In the genomic region with DNA sequence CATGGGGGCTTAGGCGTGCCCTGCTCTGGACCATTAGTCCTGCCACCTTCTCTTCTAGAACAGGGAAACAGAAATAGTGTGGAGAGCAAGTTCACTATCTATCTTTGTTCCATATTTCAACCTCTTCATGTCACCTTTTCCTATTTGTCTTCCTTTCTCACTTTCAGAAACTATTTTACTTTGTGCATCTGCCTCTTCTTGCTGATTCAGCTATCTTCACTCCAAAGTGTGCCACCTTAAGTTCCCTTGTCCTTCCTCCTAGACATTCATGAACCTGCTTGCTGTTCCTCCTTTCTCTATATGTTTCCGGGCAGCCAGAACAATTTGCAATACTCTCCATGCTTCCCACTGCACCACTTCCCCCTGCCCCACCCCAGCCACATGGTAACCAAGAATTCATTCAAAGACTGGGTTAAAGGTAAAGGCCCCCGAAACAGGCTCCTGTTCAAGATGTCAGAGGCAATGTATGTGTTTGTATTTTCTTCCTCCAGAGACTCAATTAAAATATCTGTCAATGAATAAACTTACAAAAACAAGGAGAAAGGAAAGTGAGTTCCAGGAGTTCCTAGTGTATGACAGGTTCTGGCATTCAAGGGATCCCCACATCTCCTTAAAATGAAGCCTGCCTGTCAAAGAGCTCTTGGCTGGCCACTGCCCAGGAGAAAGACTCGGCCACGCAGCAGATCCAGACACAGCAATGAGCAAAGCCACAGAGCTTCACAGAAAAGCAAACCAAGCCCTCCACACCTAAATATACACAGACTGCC, we compare ENCODE assay signal across 16 cellular contexts.
A peak's percentile ranks its signal among the peaks of the same experiment; 100 is the strongest.
DNase-seq lines count a peak whose midpoint lies in the region; ATAC-seq, FAIRE-seq and TF ChIP-seq lines count a peak whose summit lies in the region.
"Had no signal": no experiment of that assay in that cellular context is flagged by ENCODE, and none has a peak within 500 bp of the region (broad histone marks: within the 10 kb centered on the region; RNA-seq: fewer than 3 reads in every experiment).

No MANE protein-coding gene starts in this region.

- no peaks in the 10 kb centered on the region for H3K9me2 ChIP-seq in MM.1S (replicated peaks; ENCODE audit: insufficient read depth, low read length)

- no peak overlapping the region for H3K4me3 Mint-ChIP-seq in activated T-helper 2 cell treated with anti-CD3 and anti-CD28 coated beads, Interferon-gamma antibody, Interleukin-2, Interleukin-4, amounts not matched to agents 10 μg/mL and 5 μg/mL and 100 μg/mL, durations not matched to agents 14 hours and 24 hours and 36 hours (ENCODE audit: low read depth)
- H3K4me3 Mint-ChIP-seq: B cell; CD4-positive, alpha-beta T cell had no signal

- H3K36me3 ChIP-seq in MM.1S (replicated peaks; ENCODE audit: insufficient read depth, low read length): no peaks in the 10 kb centered on the region
- H3K36me3 ChIP-seq: HAP-1 had no signal

- no peak for TF ChIP-seq EP300 in A549 (IDR thresholded peaks at IDR 0.05)

- no peaks in the 10 kb centered on the region for H4K20me1 ChIP-seq in MM.1S (ENCODE audit: insufficient read depth, low read length)

- no peaks in the 10 kb centered on the region for H3K36me3 Mint-ChIP-seq in activated T-helper 2 cell treated with anti-CD3 and anti-CD28 coated beads, Interferon-gamma antibody, Interleukin-2, Interleukin-4, amounts not matched to agents 10 μg/mL and 5 μg/mL and 100 μg/mL, durations not matched to agents 14 hours and 24 hours and 36 hours (ENCODE audit: low read depth)

- H3K4me3 ChIP-seq in A549 (no peak overlapping the region), MM.1S (ENCODE audit: low read length) (no peak overlapping the region)
- H3K4me3 ChIP-seq: GM12878, HAP-1 had no signal

- CTCF ChIA-PET in A549 (lab: Yijun Ruan, JAX) (no interaction called here), GM10248 (lab: Yijun Ruan, JAX) (interaction anchor here (1.2 kb wide), 1 partner anchor 22 kb away, joined by 3 read pairs; no protein-coding TSS in a partner anchor)

- no peak overlapping the region for H3K27ac Mint-ChIP-seq in activated T-helper 2 cell treated with anti-CD3 and anti-CD28 coated beads, Interferon-gamma antibody, Interleukin-2, Interleukin-4, amounts not matched to agents 10 μg/mL and 5 μg/mL and 100 μg/mL, durations not matched to agents 14 hours and 24 hours and 36 hours
- H3K27ac Mint-ChIP-seq: B cell; CD4-positive, alpha-beta T cell had no signal

- H3K27ac ChIP-seq in A549 (no peak overlapping the region), MM.1S (ENCODE audit: low read length) (no peak overlapping the region), VCaP (peak overlapping the region; percentile 40; the same call in 1 of the 2 replicates)

- intact Hi-C loops in activated T-helper 2 cell treated with anti-CD3 and anti-CD28 coated beads, Interferon-gamma antibody, Interleukin-2, Interleukin-4, amounts not matched to agents 10 μg/mL and 5 μg/mL and 100 μg/mL, durations not matched to agents 14 hours and 24 hours and 36 hours (cut with micrococcal nuclease): no loop called here

- H3K27me3 Mint-ChIP-seq in activated T-helper 2 cell treated with anti-CD3 and anti-CD28 coated beads, Interferon-gamma antibody, Interleukin-2, Interleukin-4, amounts not matched to agents 10 μg/mL and 5 μg/mL and 100 μg/mL, durations not matched to agents 14 hours and 24 hours and 36 hours (ENCODE audit: low read depth): peaks cover 2% of the 10 kb centered on the region

- H3K27me3 ChIP-seq in MM.1S (replicated peaks; ENCODE audit: insufficient read depth, low read length): no peaks in the 10 kb centered on the region

- no peak overlapping the region for H3K9ac ChIP-seq in MM.1S (ENCODE audit: low read length)

- no peaks in the 10 kb centered on the region for H3F3A ChIP-seq in MM.1S (ENCODE audit: insufficient read depth, low read length)

- no peak for TF ChIP-seq RAD21 in A549 (conservative IDR thresholded peaks at IDR 0.05 in 1 of 2, IDR thresholded peaks at IDR 0.05 in 1 of 2)

- WGBS in A549 (ENCODE audit: missing lambda C conversion rate): 69% methylated on average over 5 of the region's 5 CpGs

- H2AFZ ChIP-seq in MM.1S (ENCODE audit: low read length): 0 out of 2 replicates have a peak overlapping the region, but pooled peaks have one; percentile 15

- peaks cover 3% of the 10 kb centered on the region for H3K4me1 Mint-ChIP-seq in activated T-helper 2 cell treated with anti-CD3 and anti-CD28 coated beads, Interferon-gamma antibody, Interleukin-2, Interleukin-4, amounts not matched to agents 10 μg/mL and 5 μg/mL and 100 μg/mL, durations not matched to agents 14 hours and 24 hours and 36 hours (ENCODE audit: low read depth)
- H3K4me1 Mint-ChIP-seq: B cell had no signal

- H3K79me2 ChIP-seq in MM.1S (ENCODE audit: low read length): no peaks in the 10 kb centered on the region

- H3K9me3 Mint-ChIP-seq in activated T-helper 2 cell treated with anti-CD3 and anti-CD28 coated beads, Interferon-gamma antibody, Interleukin-2, Interleukin-4, amounts not matched to agents 10 μg/mL and 5 μg/mL and 100 μg/mL, durations not matched to agents 14 hours and 24 hours and 36 hours: no peaks in the 10 kb centered on the region
- H3K9me3 Mint-ChIP-seq: CD4-positive, alpha-beta T cell had no signal

- TF ChIP-seq POLR2A in A549 (IDR thresholded peaks at IDR 0.05; ENCODE audit: low read length): no peak

- no peak for DNase-seq in A549 (ENCODE audit: low read depth in 1 of 2, low spot score in 1 of 2)
- DNase-seq in MM.1S: peak; percentile 26
- DNase-seq in renal cortical epithelial cell (ENCODE audit: low read depth): peak; percentile 77
- DNase-seq in GM10248 (ENCODE audit: extremely low spot score): no peak
- DNase-seq in activated T-helper 2 cell treated with anti-CD3 and anti-CD28 coated beads, Interferon-gamma antibody, Interleukin-2, Interleukin-4, amounts not matched to agents 10 μg/mL and 5 μg/mL and 100 μg/mL, durations not matched to agents 14 hours and 24 hours and 36 hours (ENCODE audit: low spot score): no peak
- no peak for DNase-seq in NCI-H146 treated with DMSO at 0.1 percent for 48 hours (lab: John Stamatoyannopoulos, UW; ENCODE audit: unreplicated experiment)
- DNase-seq: C1 segment of cervical spinal cord; Calu3; CD4-positive, alpha-beta T cell; DMS 273 treated with DMSO at 0.1 percent for 48 hours had no signal

- POLR2A ChIA-PET in A549 (lab: Yijun Ruan, JAX) (no interaction called here), GM10248 (lab: Yijun Ruan, JAX) (no interaction called here)

- ATAC-seq in A549: no peak
- ATAC-seq: GM12878 had no signal

- FAIRE-seq in A549 (lab: Jason Lieb, UNC): no peak
- FAIRE-seq: GM12878, GM18507, H1 had no signal

- H3K9me3 ChIP-seq in A549 (no peaks in the 10 kb centered on the region), MM.1S (replicated peaks; ENCODE audit: insufficient read depth, low read length) (no peaks in the 10 kb centered on the region)
- H3K9me3 ChIP-seq: HAP-1 had no signal

- H3K4me2 ChIP-seq in A549 (no peak overlapping the region), MM.1S (ENCODE audit: low read depth, low read length) (peak overlapping the region; percentile 39)

- no peaks in the 10 kb centered on the region for H3K4me1 ChIP-seq in A549
- peaks cover 14% of the 10 kb centered on the region for H3K4me1 ChIP-seq in MM.1S (ENCODE audit: low read length)
- H3K4me1 ChIP-seq: HAP-1 had no signal

- TF ChIP-seq CTCF in A549 (IDR thresholded peaks at IDR 0.05) (no peak), MM.1S (IDR thresholded peaks at IDR 0.05; ENCODE audit: low read length) (no peak), VCaP (conservative IDR thresholded peaks at IDR 0.05) (no peak), GM10248 (IDR thresholded peaks at IDR 0.05; ENCODE audit: control extremely low read depth, extremely low read depth, low read depth, missing control alignments) (no peak)

TF ChIP-seq in A549, 52 proteins besides CTCF, POLR2A, EP300 and RAD21:
- TF ChIP-seq MAFK (IDR thresholded peaks at IDR 0.05; ENCODE audit: partially characterized antibody) (peak; percentile 72), HEYL (CRISPR knock-in tag; IDR thresholded peaks at IDR 0.05) (no peak)

Comparison
In these comparisons a context has a peak if more than half of its experiments do, and no peak if none do; other contexts are left out.
1. DNase-seq: peak in MM.1S (single experiment) and renal cortical epithelial cell (single experiment); none in A549 (0 of 2), GM10248 (single experiment), activated T-helper 2 cell treated with anti-CD3 and anti-CD28 coated beads, Interferon-gamma antibody, Interleukin-2, Interleukin-4, amounts not matched to agents 10 μg/mL and 5 μg/mL and 100 μg/mL, durations not matched to agents 14 hours and 24 hours and 36 hours (single experiment) and NCI-H146 treated with DMSO at 0.1 percent for 48 hours (single experiment).